In genomic region chr4:165715211-165715610, GRCh38 we compare ENCODE assay signal across 24 cellular contexts.
"Had no signal": no experiment of that assay in that cellular context is flagged by ENCODE, and none has a peak within 500 bp of the region (broad histone marks: within the 10 kb centered on the region; RNA-seq: fewer than 3 reads in every experiment).

No MANE protein-coding gene starts in this region.

- H3K27ac ChIP-seq: hepatocyte, left ventricle myocardium inferior, ovary, sigmoid colon, spleen, suprapubic skin, thoracic aorta, tibial artery, upper lobe of right lung had no signal

- ATAC-seq: natural killer cell treated with Interleukin-12 subunit alpha and Interleukin-12 subunit beta and Interleukin-15 and Interleukin-18, amount 100 ng/mL, for 72 hours; stimulated activated effector memory CD8-positive, alpha-beta T cell treated with anti-CD3 and anti-CD28 coated beads, Interleukin-12 subunit alpha, Interleukin-12 subunit beta, amount 100 ng/mL, for 72 hours; upper lobe of right lung had no signal

- H3K9me3 Mint-ChIP-seq: mesothelial cell of epicardium; natural killer cell treated with Interleukin-12 subunit alpha and Interleukin-12 subunit beta and Interleukin-15 and Interleukin-18, amount 100 ng/mL, for 72 hours; stimulated activated naive CD8-positive, alpha-beta T cell treated with anti-CD3 and anti-CD28 coated beads, Interleukin-15, Interleukin-2, amounts not matched to agents 100 ng/mL and 50 ng/mL, for 24 hours had no signal

- H3K27ac Mint-ChIP-seq: mesothelial cell of epicardium; naive B cell; natural killer cell treated with Interleukin-12 subunit alpha and Interleukin-12 subunit beta and Interleukin-15 and Interleukin-18, amount 100 ng/mL, for 72 hours; progenitor cell of endocrine pancreas; stimulated activated effector memory CD8-positive, alpha-beta T cell treated with anti-CD3 and anti-CD28 coated beads, Interleukin-12 subunit alpha, Interleukin-12 subunit beta, amount 100 ng/mL, for 72 hours; stimulated activated naive CD8-positive, alpha-beta T cell treated with anti-CD3 and anti-CD28 coated beads, Interleukin-15, Interleukin-2, amounts not matched to agents 100 ng/mL and 50 ng/mL, for 24 hours had no signal

- H3K4me3 ChIP-seq: hepatocyte, left ventricle myocardium inferior, lung, ovary, sigmoid colon, spleen, suprapubic skin, thoracic aorta, tibial artery, upper lobe of right lung had no signal

- DNase-seq: islet precursor cell; left ventricle myocardium inferior; mesendoderm; naive B cell; ovary; retina; right cardiac atrium; sigmoid colon; small intestine; spleen; stimulated activated CD4-positive, alpha-beta T cell treated with anti-CD3 and anti-CD28 coated beads, Interleukin-4, amount 100 ng/mL, for 24 hours; stimulated activated naive CD4-positive, alpha-beta T cell; tibial artery; trophoblast cell; upper lobe of right lung had no signal

- H3K4me1 ChIP-seq: sigmoid colon, spleen, suprapubic skin, upper lobe of right lung had no signal

- H2AFZ ChIP-seq: hepatocyte had no signal

- H3K4me2 ChIP-seq: hepatocyte had no signal

- H3K36me3 ChIP-seq: left ventricle myocardium inferior, ovary, sigmoid colon, spleen, suprapubic skin, thoracic aorta, tibial artery, upper lobe of right lung had no signal

- H3K27me3 Mint-ChIP-seq: naive B cell; natural killer cell treated with Interleukin-12 subunit alpha and Interleukin-12 subunit beta and Interleukin-15 and Interleukin-18, amount 100 ng/mL, for 72 hours; progenitor cell of endocrine pancreas had no signal

- H3K36me3 Mint-ChIP-seq: mesothelial cell of epicardium; naive B cell; natural killer cell treated with Interleukin-12 subunit alpha and Interleukin-12 subunit beta and Interleukin-15 and Interleukin-18, amount 100 ng/mL, for 72 hours; stimulated activated effector memory CD8-positive, alpha-beta T cell treated with anti-CD3 and anti-CD28 coated beads, Interleukin-12 subunit alpha, Interleukin-12 subunit beta, amount 100 ng/mL, for 72 hours had no signal

- H3K27me3 ChIP-seq: hepatocyte, ovary, sigmoid colon, spleen, suprapubic skin, tibial artery, upper lobe of right lung had no signal

- H3K4me3 Mint-ChIP-seq: mesothelial cell of epicardium; naive B cell; natural killer cell treated with Interleukin-12 subunit alpha and Interleukin-12 subunit beta and Interleukin-15 and Interleukin-18, amount 100 ng/mL, for 72 hours; stimulated activated effector memory CD8-positive, alpha-beta T cell treated with anti-CD3 and anti-CD28 coated beads, Interleukin-12 subunit alpha, Interleukin-12 subunit beta, amount 100 ng/mL, for 72 hours; stimulated activated naive CD8-positive, alpha-beta T cell treated with anti-CD3 and anti-CD28 coated beads, Interleukin-15, Interleukin-2, amounts not matched to agents 100 ng/mL and 50 ng/mL, for 24 hours had no signal

- H3K4me1 Mint-ChIP-seq: naive B cell; stimulated activated effector memory CD8-positive, alpha-beta T cell treated with anti-CD3 and anti-CD28 coated beads, Interleukin-12 subunit alpha, Interleukin-12 subunit beta, amount 100 ng/mL, for 72 hours had no signal

- H3K79me2 ChIP-seq: hepatocyte had no signal
